19 cellular contexts compared by ENCODE assay signal in the genomic region with DNA sequence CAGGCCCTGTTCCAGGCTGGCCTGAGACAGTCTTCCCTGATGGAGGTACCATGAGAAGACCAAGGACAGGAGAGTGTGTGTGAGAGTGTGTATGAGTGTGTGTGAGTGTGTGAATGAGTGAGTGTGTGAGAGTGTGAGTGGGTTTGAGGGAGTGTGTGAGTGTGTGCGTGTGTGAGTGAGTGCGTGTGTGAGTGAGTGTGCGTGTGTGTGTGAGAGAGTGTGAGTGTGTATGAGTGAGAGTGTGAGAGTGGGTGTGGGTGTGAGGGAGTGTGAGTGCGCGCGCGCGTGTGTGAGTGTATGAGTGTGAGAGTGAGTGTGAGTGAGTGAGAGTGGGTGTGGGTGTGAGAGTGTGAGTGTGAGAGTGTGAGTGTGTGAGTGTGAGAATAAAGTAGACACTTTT. TPM values are rescaled to one million over a fixed set of nuclear protein-coding genes. Genes with fewer than 3 reads are reported as not detected.
"Had no signal": no experiment of that assay in that cellular context is flagged by ENCODE, and none has a peak within 500 bp of the region (broad histone marks: within the 10 kb centered on the region; RNA-seq: fewer than 3 reads in every experiment).

No MANE protein-coding gene starts in this region.

- H3K4me3 Mint-ChIP-seq: activated CD4-positive, alpha-beta memory T cell treated with anti-CD3 and anti-CD28 coated beads, Interleukin-2, amount 10 ng/mL, durations not matched to agents 7 days and 5 days; activated T-cell treated with anti-CD3 and anti-CD28 coated beads, Interleukin-2, amount 50 U/mL, for 24 hours had no signal

- H3K36me3 ChIP-seq: prostate gland had no signal

- H3K9me3 Mint-ChIP-seq: activated CD4-positive, alpha-beta memory T cell treated with anti-CD3 and anti-CD28 coated beads, Interleukin-2, amount 10 ng/mL, durations not matched to agents 7 days and 5 days; activated T-cell treated with anti-CD3 and anti-CD28 coated beads, Interleukin-2, amount 50 U/mL, for 24 hours; mesothelial cell of epicardium had no signal

- H3K27me3 ChIP-seq: esophagus muscularis mucosa, heart left ventricle, stomach, testis had no signal

- ATAC-seq: heart left ventricle, left colon, sciatic nerve had no signal

- H3K27ac ChIP-seq: esophagus muscularis mucosa, heart left ventricle, prostate gland, spleen, stomach, testis, VCaP had no signal

- H3K9me3 ChIP-seq: esophagus muscularis mucosa, heart left ventricle, prostate gland, spleen, stomach, testis had no signal

- H3K27ac Mint-ChIP-seq: activated CD4-positive, alpha-beta memory T cell treated with anti-CD3 and anti-CD28 coated beads, Interleukin-2, amount 10 ng/mL, durations not matched to agents 7 days and 5 days; activated T-cell treated with anti-CD3 and anti-CD28 coated beads, Interleukin-2, amount 50 U/mL, for 24 hours; mesothelial cell of epicardium had no signal

- H3K4me3 ChIP-seq: esophagus muscularis mucosa, heart left ventricle, lung, prostate gland, spleen, stomach, testis had no signal

- H3K27me3 Mint-ChIP-seq: activated T-cell treated with anti-CD3 and anti-CD28 coated beads, Interleukin-2, amount 50 U/mL, for 24 hours had no signal

- DNase-seq: activated CD4-positive, alpha-beta memory T cell treated with anti-CD3 and anti-CD28 coated beads, Interleukin-2, amount 10 ng/mL, durations not matched to agents 7 days and 5 days; activated CD4-positive, alpha-beta T cell treated with anti-CD3 and anti-CD28 coated beads for 4 hours; activated effector memory CD4-positive, alpha-beta T cell treated with Interleukin-2 at 50 U/mL for 16 hours; activated naive CD4-positive, alpha-beta T cell treated with anti-CD3 and anti-CD28 coated beads, Interleukin-2, amount 50 U/mL, for 16 hours; activated T-cell treated with anti-CD3 and anti-CD28 coated beads, Interleukin-2, amount 50 U/mL, for 24 hours; heart left ventricle; left colon; spleen; stomach; T-helper 1 cell; testis had no signal

RNA-seq across cellular contexts. Expression of gene CARD14, which starts 54.3 kb away (rescaled TPM):
- total RNA-seq: activated CD4-positive, alpha-beta memory T cell treated with anti-CD3 and anti-CD28 coated beads, Interleukin-2, amount 10 ng/mL, durations not matched to agents 7 days and 5 days; cardiac septum; osteoblast had no signal
